In genomic region chr5:38413696-38414095, GRCh38 we compare ENCODE assay signal across 13 cellular contexts.
DNase-seq lines count a peak whose midpoint lies in the region; TF ChIP-seq lines count a peak whose summit lies in the region.
"Had no signal": no experiment of that assay in that cellular context is flagged by ENCODE, and none has a peak within 500 bp of the region (broad histone marks: within the 10 kb centered on the region; RNA-seq: fewer than 3 reads in every experiment).

No MANE protein-coding gene starts in this region.

- no peaks in the 10 kb centered on the region for H3K4me1 ChIP-seq in right atrium auricular region
- H3K4me1 ChIP-seq in left ventricle myocardium inferior = no peaks in the 10 kb centered on the region
- peaks cover 29 to 36% of the 10 kb centered on the region in 2 experiments for H3K4me1 ChIP-seq in neutrophil (ENCODE audit: control insufficient read depth in 1 of 2, insufficient read depth in 1 of 2, low read depth in 1 of 2, low read length in 1 of 2)
- H3K4me1 ChIP-seq: BLaER1 had no signal

- no peaks in the 10 kb centered on the region for H3K4me1 Mint-ChIP-seq in activated CD4-positive, alpha-beta T cell treated with anti-CD3 and anti-CD28 coated beads, Interleukin-2, amount 10 ng/mL, durations not matched to agents 24 days and 14 days
- H3K4me1 Mint-ChIP-seq: CD4-positive, CD25-positive, alpha-beta regulatory T cell had no signal

- intact Hi-C loops in left ventricle myocardium inferior (cut with micrococcal nuclease) = no loop called here
- intact Hi-C loops in activated CD4-positive, alpha-beta T cell treated with anti-CD3 and anti-CD28 coated beads, Interleukin-2, amount 10 ng/mL, durations not matched to agents 24 days and 14 days (cut with micrococcal nuclease) = no loop called here

- no peak overlapping the region for H3K4me3 Mint-ChIP-seq in activated CD4-positive, alpha-beta T cell treated with anti-CD3 and anti-CD28 coated beads, Interleukin-2, amount 10 ng/mL, durations not matched to agents 24 days and 14 days
- H3K4me3 Mint-ChIP-seq: CD4-positive, CD25-positive, alpha-beta regulatory T cell had no signal

- H3K27ac ChIP-seq in right atrium auricular region (no peak overlapping the region), left ventricle myocardium inferior (replicated peaks) (no peak overlapping the region), neutrophil (peak overlapping the region; percentile 41)
- H3K27ac ChIP-seq: BLaER1, GM23248 had no signal

- H3K27me3 Mint-ChIP-seq in activated CD4-positive, alpha-beta T cell treated with anti-CD3 and anti-CD28 coated beads, Interleukin-2, amount 10 ng/mL, durations not matched to agents 24 days and 14 days = peaks cover 9% of the 10 kb centered on the region

- no peaks in the 10 kb centered on the region for H3K9me3 Mint-ChIP-seq in activated CD4-positive, alpha-beta T cell treated with anti-CD3 and anti-CD28 coated beads, Interleukin-2, amount 10 ng/mL, durations not matched to agents 24 days and 14 days

- H3K27me3 ChIP-seq in right atrium auricular region (no peaks in the 10 kb centered on the region), left ventricle myocardium inferior (ENCODE audit: low read depth) (peaks cover 47% of the 10 kb centered on the region), neutrophil (peaks cover under 1% of the 10 kb centered on the region)
- H3K27me3 ChIP-seq: BLaER1 had no signal

- peak; percentile 26 for DNase-seq in right atrium auricular region (ENCODE audit: low spot score)
- no peak for DNase-seq in left ventricle myocardium inferior
- DNase-seq in cerebellar cortex (ENCODE audit: low spot score) = peak; percentile 66
- no peak for DNase-seq in activated CD4-positive, alpha-beta T cell treated with anti-CD3 and anti-CD28 coated beads, Interleukin-2, amount 10 ng/mL, durations not matched to agents 24 days and 14 days
- no peak for DNase-seq in stimulated activated CD8-positive, alpha-beta memory T cell treated with anti-CD3 and anti-CD28 coated beads, Interleukin-4, amount 100 ng/mL, for 48 hours
- no peak for DNase-seq in CD1c-positive myeloid dendritic cell (ENCODE audit: extremely low spot score)
- DNase-seq: 8988T; AML-193; CD4-positive, CD25-positive, alpha-beta regulatory T cell; H7 had no signal

- H3K4me3 ChIP-seq in right atrium auricular region (no peak overlapping the region), left ventricle myocardium inferior (no peak overlapping the region), neutrophil (ENCODE audit: low read depth in 1 of 2, low read length in 1 of 2) (no peak overlapping the region)
- H3K4me3 ChIP-seq: BLaER1, GM23248 had no signal

- no peak for TF ChIP-seq CTCF in right atrium auricular region (IDR thresholded peaks at IDR 0.05)
- TF ChIP-seq CTCF in left ventricle myocardium inferior (IDR thresholded peaks at IDR 0.05; ENCODE audit: borderline replicate concordance) = no peak
- no peak for TF ChIP-seq CTCF in neutrophil (IDR thresholded peaks at IDR 0.05)

- no peaks in the 10 kb centered on the region for H3K36me3 Mint-ChIP-seq in activated CD4-positive, alpha-beta T cell treated with anti-CD3 and anti-CD28 coated beads, Interleukin-2, amount 10 ng/mL, durations not matched to agents 24 days and 14 days (ENCODE audit: low read depth)
- H3K36me3 Mint-ChIP-seq: CD4-positive, CD25-positive, alpha-beta regulatory T cell had no signal

- H3K9me3 ChIP-seq in right atrium auricular region (no peaks in the 10 kb centered on the region), left ventricle myocardium inferior (replicated peaks) (no peaks in the 10 kb centered on the region), neutrophil (no peaks in the 10 kb centered on the region)
- H3K9me3 ChIP-seq: BLaER1 had no signal

- H3K36me3 ChIP-seq in right atrium auricular region (no peaks in the 10 kb centered on the region), left ventricle myocardium inferior (no peaks in the 10 kb centered on the region), neutrophil (no peaks in the 10 kb centered on the region)
- H3K36me3 ChIP-seq: BLaER1 had no signal

- H3K27ac Mint-ChIP-seq in activated CD4-positive, alpha-beta T cell treated with anti-CD3 and anti-CD28 coated beads, Interleukin-2, amount 10 ng/mL, durations not matched to agents 24 days and 14 days = no peak overlapping the region
- H3K27ac Mint-ChIP-seq: CD4-positive, CD25-positive, alpha-beta regulatory T cell had no signal

Comparison
In these comparisons a context has a peak if more than half of its experiments do, and no peak if none do; other contexts are left out.
1. DNase-seq: peak in right atrium auricular region (single experiment) and cerebellar cortex (single experiment); none in left ventricle myocardium inferior (single experiment), activated CD4-positive, alpha-beta T cell treated with anti-CD3 and anti-CD28 coated beads, Interleukin-2, amount 10 ng/mL, durations not matched to agents 24 days and 14 days (single experiment), stimulated activated CD8-positive, alpha-beta memory T cell treated with anti-CD3 and anti-CD28 coated beads, Interleukin-4, amount 100 ng/mL, for 48 hours (single experiment) and CD1c-positive myeloid dendritic cell (single experiment).